In the genomic region with DNA sequence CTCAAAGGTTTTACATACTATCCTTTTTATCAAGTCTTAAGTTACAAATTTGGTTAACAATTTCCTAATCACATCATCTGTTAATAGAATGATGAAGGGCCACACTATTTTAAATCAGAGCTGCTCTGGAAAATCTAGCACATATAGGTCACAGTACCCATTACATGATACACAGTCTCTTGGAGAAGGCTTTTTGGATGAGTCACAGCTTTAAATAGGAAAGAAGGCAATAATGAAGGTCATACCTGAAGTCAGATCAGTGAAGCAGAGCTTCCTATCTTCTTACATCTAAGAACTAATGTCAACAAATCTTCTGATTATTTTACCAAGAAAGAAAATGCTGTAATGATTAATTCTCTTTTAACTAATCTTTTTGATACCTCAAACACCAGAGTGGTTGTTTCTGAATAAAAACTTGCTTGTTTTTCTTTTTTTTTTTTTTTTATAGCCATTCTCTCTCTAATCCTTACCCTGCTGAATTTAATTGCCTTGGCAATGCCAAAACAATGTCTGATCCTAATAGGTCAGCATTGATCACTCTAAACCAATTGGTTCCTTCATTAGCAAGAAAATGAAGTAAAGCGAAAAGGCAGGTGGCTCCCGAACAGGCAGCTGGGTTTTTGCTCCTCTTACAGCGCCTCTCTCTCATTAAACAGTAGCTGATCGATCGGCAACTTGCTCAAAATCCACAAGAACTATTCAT, we compare ENCODE assay signal across 22 cellular contexts.
A peak's percentile ranks its signal among the peaks of the same experiment; 100 is the strongest.
DNase-seq lines count a peak whose midpoint lies in the region; ATAC-seq and TF ChIP-seq lines count a peak whose summit lies in the region.
"Had no signal": no experiment of that assay in that cellular context is flagged by ENCODE, and none has a peak within 500 bp of the region (broad histone marks: within the 10 kb centered on the region; RNA-seq: fewer than 3 reads in every experiment).

No MANE protein-coding gene starts in this region.

- DNase-seq in NCI-H1105 treated with DMSO at 0.1 percent for 48 hours (lab: John Stamatoyannopoulos, UW) (peak; percentile 45), NCI-H1105 (lab: John Stamatoyannopoulos, UW) (no peak), RKO (ENCODE audit: low spot score) (peak; percentile 6), epithelial cell of proximal tubule (ENCODE audit: low read depth) (peak; percentile 44), gastrocnemius medialis (no peak), inferior parietal cortex (ENCODE audit: extremely low spot score) (no peak)
- DNase-seq in activated T-helper 2 cell treated with anti-CD3 and anti-CD28 coated beads, Interferon-gamma antibody, Interleukin-2, Interleukin-4, amounts not matched to agents 10 μg/mL and 5 μg/mL and 100 μg/mL, durations not matched to agents 14 hours and 24 hours and 36 hours (ENCODE audit: low spot score): no peak
- no peak for DNase-seq in activated naive CD4-positive, alpha-beta T cell treated with Interleukin-2 at 50 U/mL for 16 hours
- DNase-seq: 8988T; activated CD4-positive, alpha-beta T cell treated with anti-CD3 and anti-CD28 coated beads for 48 hours; activated T-cell treated with anti-CD3 and anti-CD28 coated beads for 4 hours; aorta; CD4-positive, alpha-beta T cell; GF-D8; midbrain; NCI-H187; NCI-H748 treated with DMSO at 0.1 percent for 48 hours; sigmoid colon; uterus had no signal

- TF ChIP-seq POLR2A in gastrocnemius medialis (IDR thresholded peaks at IDR 0.05): no peak

- peak; percentile 93 to 97 for ATAC-seq in gastrocnemius medialis
- ATAC-seq: stimulated activated memory B cell treated with anti-CD40 and anti-IgM and Interleukin-4, amounts not matched to agents 10 μg/mL and 1 μg/mL and 100 μg/mL, for 72 hours had no signal

- H3K36me3 ChIP-seq in gastrocnemius medialis: no peaks in the 10 kb centered on the region
- H3K36me3 ChIP-seq: neutrophil, sigmoid colon, uterus had no signal

- H3K4me1 Mint-ChIP-seq in activated T-helper 2 cell treated with anti-CD3 and anti-CD28 coated beads, Interferon-gamma antibody, Interleukin-2, Interleukin-4, amounts not matched to agents 10 μg/mL and 5 μg/mL and 100 μg/mL, durations not matched to agents 14 hours and 24 hours and 36 hours (ENCODE audit: low read depth): no peaks in the 10 kb centered on the region

- no peaks in the 10 kb centered on the region for H3K9me3 ChIP-seq in gastrocnemius medialis
- H3K9me3 ChIP-seq: neutrophil, sigmoid colon, uterus had no signal

- no peaks in the 10 kb centered on the region for H3K9me3 Mint-ChIP-seq in activated T-helper 2 cell treated with anti-CD3 and anti-CD28 coated beads, Interferon-gamma antibody, Interleukin-2, Interleukin-4, amounts not matched to agents 10 μg/mL and 5 μg/mL and 100 μg/mL, durations not matched to agents 14 hours and 24 hours and 36 hours
- H3K9me3 Mint-ChIP-seq: CD4-positive, alpha-beta T cell; stimulated activated memory B cell treated with anti-CD40 and anti-IgM and Interleukin-4, amounts not matched to agents 10 μg/mL and 1 μg/mL and 100 μg/mL, for 72 hours had no signal

- H3K27me3 Mint-ChIP-seq in activated T-helper 2 cell treated with anti-CD3 and anti-CD28 coated beads, Interferon-gamma antibody, Interleukin-2, Interleukin-4, amounts not matched to agents 10 μg/mL and 5 μg/mL and 100 μg/mL, durations not matched to agents 14 hours and 24 hours and 36 hours (ENCODE audit: low read depth): no peaks in the 10 kb centered on the region
- H3K27me3 Mint-ChIP-seq: CD4-positive, alpha-beta T cell; stimulated activated memory B cell treated with anti-CD40 and anti-IgM and Interleukin-4, amounts not matched to agents 10 μg/mL and 1 μg/mL and 100 μg/mL, for 72 hours had no signal

- H3K4me3 ChIP-seq in epithelial cell of proximal tubule (ENCODE audit: low read depth, low read length): no peak overlapping the region
- H3K4me3 ChIP-seq in gastrocnemius medialis: no peak overlapping the region
- H3K4me3 ChIP-seq: sigmoid colon, uterus had no signal

- no peak for TF ChIP-seq CTCF in epithelial cell of proximal tubule (conservative IDR thresholded peaks at IDR 0.05; ENCODE audit: low read depth, low read length)
- no peak for TF ChIP-seq CTCF in gastrocnemius medialis (IDR thresholded peaks at IDR 0.05 in 4 of 5, conservative IDR thresholded peaks at IDR 0.05 in 1 of 5)

- H3K4me3 Mint-ChIP-seq in activated T-helper 2 cell treated with anti-CD3 and anti-CD28 coated beads, Interferon-gamma antibody, Interleukin-2, Interleukin-4, amounts not matched to agents 10 μg/mL and 5 μg/mL and 100 μg/mL, durations not matched to agents 14 hours and 24 hours and 36 hours (ENCODE audit: low read depth): no peak overlapping the region
- H3K4me3 Mint-ChIP-seq: CD4-positive, alpha-beta T cell; stimulated activated memory B cell treated with anti-CD40 and anti-IgM and Interleukin-4, amounts not matched to agents 10 μg/mL and 1 μg/mL and 100 μg/mL, for 72 hours had no signal

- no peak overlapping the region for H3K27ac Mint-ChIP-seq in activated T-helper 2 cell treated with anti-CD3 and anti-CD28 coated beads, Interferon-gamma antibody, Interleukin-2, Interleukin-4, amounts not matched to agents 10 μg/mL and 5 μg/mL and 100 μg/mL, durations not matched to agents 14 hours and 24 hours and 36 hours
- H3K27ac Mint-ChIP-seq: CD4-positive, alpha-beta T cell; stimulated activated memory B cell treated with anti-CD40 and anti-IgM and Interleukin-4, amounts not matched to agents 10 μg/mL and 1 μg/mL and 100 μg/mL, for 72 hours had no signal

- in situ Hi-C loops in gastrocnemius medialis (cut with MboI; ENCODE audit: low sequenced_read_pairs in 4 of 4): no loop called here

- H3K4me1 ChIP-seq in gastrocnemius medialis: peaks cover 37 to 39% of the 10 kb centered on the region in 2 donors

- no peaks in the 10 kb centered on the region for H3K36me3 Mint-ChIP-seq in activated T-helper 2 cell treated with anti-CD3 and anti-CD28 coated beads, Interferon-gamma antibody, Interleukin-2, Interleukin-4, amounts not matched to agents 10 μg/mL and 5 μg/mL and 100 μg/mL, durations not matched to agents 14 hours and 24 hours and 36 hours (ENCODE audit: low read depth)
- H3K36me3 Mint-ChIP-seq: stimulated activated memory B cell treated with anti-CD40 and anti-IgM and Interleukin-4, amounts not matched to agents 10 μg/mL and 1 μg/mL and 100 μg/mL, for 72 hours had no signal

- intact Hi-C loops in gastrocnemius medialis (cut with DNase I; ENCODE audit: low total_unique reads): no loop called here
- intact Hi-C loops in activated T-helper 2 cell treated with anti-CD3 and anti-CD28 coated beads, Interferon-gamma antibody, Interleukin-2, Interleukin-4, amounts not matched to agents 10 μg/mL and 5 μg/mL and 100 μg/mL, durations not matched to agents 14 hours and 24 hours and 36 hours (cut with micrococcal nuclease): no loop called here

- peak overlapping the region in 1 of 4 donors; percentile 29 for H3K27ac ChIP-seq in gastrocnemius medialis
- H3K27ac ChIP-seq: KMS-11, neutrophil, sigmoid colon, uterus had no signal

- H3K27me3 ChIP-seq in gastrocnemius medialis: no peaks in the 10 kb centered on the region
- H3K27me3 ChIP-seq: neutrophil, sigmoid colon, uterus had no signal

Comparison
In these comparisons a context has a peak if more than half of its experiments do, and no peak if none do; other contexts are left out.
1. DNase-seq: peak in NCI-H1105 treated with DMSO at 0.1 percent for 48 hours (single experiment), RKO (single experiment) and epithelial cell of proximal tubule (single experiment); none in NCI-H1105 (single experiment), gastrocnemius medialis (0 of 2), inferior parietal cortex (single experiment), activated T-helper 2 cell treated with anti-CD3 and anti-CD28 coated beads, Interferon-gamma antibody, Interleukin-2, Interleukin-4, amounts not matched to agents 10 μg/mL and 5 μg/mL and 100 μg/mL, durations not matched to agents 14 hours and 24 hours and 36 hours (single experiment) and activated naive CD4-positive, alpha-beta T cell treated with Interleukin-2 at 50 U/mL for 16 hours (single experiment).